Comparison of ENCODE assay signal across 1 cellular context in the genomic region with DNA sequence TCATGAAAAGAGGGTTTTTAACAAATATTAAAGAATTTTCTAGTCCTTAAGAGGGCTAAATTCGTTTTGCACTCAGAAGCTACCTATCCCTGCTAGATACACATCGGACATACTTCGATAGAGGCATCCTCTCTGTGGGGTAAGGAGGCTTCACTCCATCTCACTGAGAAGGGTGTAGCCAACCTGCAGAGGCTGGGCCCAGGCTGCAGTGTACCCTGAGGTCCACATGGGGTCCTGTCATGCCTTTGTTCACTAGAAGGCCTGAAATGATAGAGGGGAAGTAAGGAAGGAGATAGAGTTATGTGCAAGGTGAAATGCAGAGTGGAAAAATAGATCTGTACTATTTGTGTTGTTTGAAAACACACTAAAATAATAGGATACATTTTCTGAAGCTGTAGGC.
TF ChIP-seq lines count a peak whose summit lies in the region.

No MANE protein-coding gene starts in this region.

TF ChIP-seq in H1, 55 proteins besides CTCF, POLR2A, EP300 and RAD21:
- TF ChIP-seq EZH2 (IDR thresholded peaks at IDR 0.05; ENCODE audit: low read depth, low read length, severe bottlenecking) (no peak), BRCA1 (IDR thresholded peaks at IDR 0.05; ENCODE audit: low read depth, low read length) (no peak), TCF12 (IDR thresholded peaks at IDR 0.05; ENCODE audit: low read depth, low read length) (no peak), BACH1 (IDR thresholded peaks at IDR 0.05; ENCODE audit: low read length) (no peak), SP2 (IDR thresholded peaks at IDR 0.05; ENCODE audit: low read length) (no peak), KDM5A (IDR thresholded peaks at IDR 0.05; ENCODE audit: low read length) (no peak), NRF1 (IDR thresholded peaks at IDR 0.05; ENCODE audit: low read depth, low read length) (no peak), SIN3A (conservative IDR thresholded peaks at IDR 0.05 in 1 of 2, IDR thresholded peaks at IDR 0.05 in 1 of 2; ENCODE audit: low read depth in 1 of 2, low read length in 2 of 2) (no peak), HDAC2 (IDR thresholded peaks at IDR 0.05; ENCODE audit: borderline replicate concordance in 1 of 2, low read depth in 2 of 2, low read length in 2 of 2) (no peak), SAP30 (IDR thresholded peaks at IDR 0.05; ENCODE audit: insufficient read depth, insufficient replicate concordance, low read length) (no peak), PHF8 (conservative IDR thresholded peaks at IDR 0.05; ENCODE audit: low read depth, low read length) (no peak), RFX5 (IDR thresholded peaks at IDR 0.05; ENCODE audit: borderline replicate concordance, low read depth, low read length) (no peak), MAFK (IDR thresholded peaks at IDR 0.05; ENCODE audit: low read depth, low read length) (no peak), POU5F1 (IDR thresholded peaks at IDR 0.05; ENCODE audit: low read depth, low read length) (no peak)
- TF ChIP-seq, protein P1, sequence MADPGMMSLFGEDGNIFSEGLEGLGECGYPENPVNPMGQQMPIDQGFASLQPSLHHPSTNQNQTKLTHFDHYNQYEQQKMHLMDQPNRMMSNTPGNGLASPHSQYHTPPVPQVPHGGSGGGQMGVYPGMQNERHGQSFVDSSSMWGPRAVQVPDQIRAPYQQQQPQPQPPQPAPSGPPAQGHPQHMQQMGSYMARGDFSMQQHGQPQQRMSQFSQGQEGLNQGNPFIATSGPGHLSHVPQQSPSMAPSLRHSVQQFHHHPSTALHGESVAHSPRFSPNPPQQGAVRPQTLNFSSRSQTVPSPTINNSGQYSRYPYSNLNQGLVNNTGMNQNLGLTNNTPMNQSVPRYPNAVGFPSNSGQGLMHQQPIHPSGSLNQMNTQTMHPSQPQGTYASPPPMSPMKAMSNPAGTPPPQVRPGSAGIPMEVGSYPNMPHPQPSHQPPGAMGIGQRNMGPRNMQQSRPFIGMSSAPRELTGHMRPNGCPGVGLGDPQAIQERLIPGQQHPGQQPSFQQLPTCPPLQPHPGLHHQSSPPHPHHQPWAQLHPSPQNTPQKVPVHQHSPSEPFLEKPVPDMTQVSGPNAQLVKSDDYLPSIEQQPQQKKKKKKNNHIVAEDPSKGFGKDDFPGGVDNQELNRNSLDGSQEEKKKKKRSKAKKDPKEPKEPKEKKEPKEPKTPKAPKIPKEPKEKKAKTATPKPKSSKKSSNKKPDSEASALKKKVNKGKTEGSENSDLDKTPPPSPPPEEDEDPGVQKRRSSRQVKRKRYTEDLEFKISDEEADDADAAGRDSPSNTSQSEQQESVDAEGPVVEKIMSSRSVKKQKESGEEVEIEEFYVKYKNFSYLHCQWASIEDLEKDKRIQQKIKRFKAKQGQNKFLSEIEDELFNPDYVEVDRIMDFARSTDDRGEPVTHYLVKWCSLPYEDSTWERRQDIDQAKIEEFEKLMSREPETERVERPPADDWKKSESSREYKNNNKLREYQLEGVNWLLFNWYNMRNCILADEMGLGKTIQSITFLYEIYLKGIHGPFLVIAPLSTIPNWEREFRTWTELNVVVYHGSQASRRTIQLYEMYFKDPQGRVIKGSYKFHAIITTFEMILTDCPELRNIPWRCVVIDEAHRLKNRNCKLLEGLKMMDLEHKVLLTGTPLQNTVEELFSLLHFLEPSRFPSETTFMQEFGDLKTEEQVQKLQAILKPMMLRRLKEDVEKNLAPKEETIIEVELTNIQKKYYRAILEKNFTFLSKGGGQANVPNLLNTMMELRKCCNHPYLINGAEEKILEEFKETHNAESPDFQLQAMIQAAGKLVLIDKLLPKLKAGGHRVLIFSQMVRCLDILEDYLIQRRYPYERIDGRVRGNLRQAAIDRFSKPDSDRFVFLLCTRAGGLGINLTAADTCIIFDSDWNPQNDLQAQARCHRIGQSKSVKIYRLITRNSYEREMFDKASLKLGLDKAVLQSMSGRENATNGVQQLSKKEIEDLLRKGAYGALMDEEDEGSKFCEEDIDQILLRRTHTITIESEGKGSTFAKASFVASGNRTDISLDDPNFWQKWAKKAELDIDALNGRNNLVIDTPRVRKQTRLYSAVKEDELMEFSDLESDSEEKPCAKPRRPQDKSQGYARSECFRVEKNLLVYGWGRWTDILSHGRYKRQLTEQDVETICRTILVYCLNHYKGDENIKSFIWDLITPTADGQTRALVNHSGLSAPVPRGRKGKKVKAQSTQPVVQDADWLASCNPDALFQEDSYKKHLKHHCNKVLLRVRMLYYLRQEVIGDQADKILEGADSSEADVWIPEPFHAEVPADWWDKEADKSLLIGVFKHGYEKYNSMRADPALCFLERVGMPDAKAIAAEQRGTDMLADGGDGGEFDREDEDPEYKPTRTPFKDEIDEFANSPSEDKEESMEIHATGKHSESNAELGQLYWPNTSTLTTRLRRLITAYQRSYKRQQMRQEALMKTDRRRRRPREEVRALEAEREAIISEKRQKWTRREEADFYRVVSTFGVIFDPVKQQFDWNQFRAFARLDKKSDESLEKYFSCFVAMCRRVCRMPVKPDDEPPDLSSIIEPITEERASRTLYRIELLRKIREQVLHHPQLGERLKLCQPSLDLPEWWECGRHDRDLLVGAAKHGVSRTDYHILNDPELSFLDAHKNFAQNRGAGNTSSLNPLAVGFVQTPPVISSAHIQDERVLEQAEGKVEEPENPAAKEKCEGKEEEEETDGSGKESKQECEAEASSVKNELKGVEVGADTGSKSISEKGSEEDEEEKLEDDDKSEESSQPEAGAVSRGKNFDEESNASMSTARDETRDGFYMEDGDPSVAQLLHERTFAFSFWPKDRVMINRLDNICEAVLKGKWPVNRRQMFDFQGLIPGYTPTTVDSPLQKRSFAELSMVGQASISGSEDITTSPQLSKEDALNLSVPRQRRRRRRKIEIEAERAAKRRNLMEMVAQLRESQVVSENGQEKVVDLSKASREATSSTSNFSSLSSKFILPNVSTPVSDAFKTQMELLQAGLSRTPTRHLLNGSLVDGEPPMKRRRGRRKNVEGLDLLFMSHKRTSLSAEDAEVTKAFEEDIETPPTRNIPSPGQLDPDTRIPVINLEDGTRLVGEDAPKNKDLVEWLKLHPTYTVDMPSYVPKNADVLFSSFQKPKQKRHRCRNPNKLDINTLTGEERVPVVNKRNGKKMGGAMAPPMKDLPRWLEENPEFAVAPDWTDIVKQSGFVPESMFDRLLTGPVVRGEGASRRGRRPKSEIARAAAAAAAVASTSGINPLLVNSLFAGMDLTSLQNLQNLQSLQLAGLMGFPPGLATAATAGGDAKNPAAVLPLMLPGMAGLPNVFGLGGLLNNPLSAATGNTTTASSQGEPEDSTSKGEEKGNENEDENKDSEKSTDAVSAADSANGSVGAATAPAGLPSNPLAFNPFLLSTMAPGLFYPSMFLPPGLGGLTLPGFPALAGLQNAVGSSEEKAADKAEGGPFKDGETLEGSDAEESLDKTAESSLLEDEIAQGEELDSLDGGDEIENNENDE (IDR thresholded peaks at IDR 0.05; ENCODE audit: insufficient replicate concordance, low read length) = no peak
